In the genomic region with DNA sequence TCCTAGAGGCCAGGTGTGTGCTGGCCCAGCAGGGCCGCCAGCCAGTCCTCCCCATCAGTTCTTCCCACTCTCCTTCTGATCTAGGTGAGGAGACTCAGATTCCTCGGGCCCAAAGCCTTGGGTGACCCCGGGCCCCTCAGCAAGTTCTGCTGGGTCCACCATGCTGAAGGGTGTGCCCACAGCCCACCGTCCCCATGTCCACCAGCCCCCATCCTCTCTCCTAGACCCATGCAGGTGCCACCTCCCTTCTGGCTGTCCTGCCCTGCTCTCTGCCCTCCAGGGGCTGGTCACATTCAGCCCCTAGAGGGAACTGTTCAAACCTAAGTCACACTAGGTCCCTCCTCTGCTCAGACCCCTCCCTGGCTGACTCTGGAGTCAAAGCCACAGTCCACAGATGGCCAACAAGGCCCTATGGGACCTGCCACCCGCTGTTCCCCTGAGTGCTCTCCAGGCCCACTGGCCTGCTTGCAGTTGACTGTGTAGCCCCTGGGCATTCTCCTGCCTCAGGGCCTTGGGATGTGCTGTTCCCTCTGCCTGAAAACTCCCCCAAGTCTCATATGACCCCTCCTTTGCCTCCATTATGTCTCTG, we compare ENCODE assay signal across 8 cellular contexts. TPM values are rescaled to one million over a fixed set of nuclear protein-coding genes. Genes with fewer than 3 reads are reported as not detected.
A peak's percentile ranks its signal among the peaks of the same experiment; 100 is the strongest.
DNase-seq lines count a peak whose midpoint lies in the region; ATAC-seq and TF ChIP-seq lines count a peak whose summit lies in the region.
"Had no signal": no experiment of that assay in that cellular context is flagged by ENCODE, and none has a peak within 500 bp of the region (broad histone marks: within the 10 kb centered on the region; RNA-seq: fewer than 3 reads in every experiment).

No MANE protein-coding gene starts in this region.

- H4K20me1 ChIP-seq in OCI-LY7 (ENCODE audit: insufficient read depth, low read length), result no peaks in the 10 kb centered on the region

- CTCF ChIA-PET in OCI-LY7 (lab: Charles Lee; ENCODE audit: unreplicated experiment), result interaction anchor here (1.2 kb wide), 2 partner anchors 11 to 13 kb away, joined by 4 to 8 read pairs; a partner anchor contains a TSS

- H3K9me3 ChIP-seq in OCI-LY7 (ENCODE audit: low read length) (no peaks in the 10 kb centered on the region), lower lobe of right lung (no peaks in the 10 kb centered on the region)
- H3K9me3 ChIP-seq: ovary had no signal

- H3K9me2 ChIP-seq in OCI-LY7 (ENCODE audit: insufficient read depth, low read length), result no peaks in the 10 kb centered on the region

- H3K4me3 ChIP-seq in GM12875 (ENCODE audit: low read depth, low read length) (peak overlapping the region; percentile 21), OCI-LY7 (ENCODE audit: low read depth, low read length, poor library complexity, severe bottlenecking) (peak overlapping the region; percentile 73), lower lobe of right lung (no peak overlapping the region)
- H3K4me3 ChIP-seq: ovary had no signal

- intact Hi-C loops in OCI-LY7 (cut with micrococcal nuclease; ENCODE audit: unreplicated experiment), result loop anchor here (1.0 to 5.0 kb wide), 3 partner anchors 13 to 221 kb away; a partner anchor contains a TSS
- intact Hi-C loops in lower lobe of right lung (cut with DNase I), result no loop called here

- H3K27me3 ChIP-seq in lower lobe of right lung (ENCODE audit: low read depth), result no peaks in the 10 kb centered on the region
- H3K27me3 ChIP-seq: ovary had no signal

- no peak overlapping the region for H2AFZ ChIP-seq in OCI-LY7 (ENCODE audit: low read length)

- ATAC-seq in GM21390 (IDR thresholded peaks at IDR 0.05; ENCODE audit: unreplicated experiment) (peak; percentile 2), lower lobe of right lung (no peak)

- H3K27ac ChIP-seq in OCI-LY7 (ENCODE audit: low read depth, low read length, poor library complexity, severe bottlenecking) (peak overlapping the region; percentile 91), lower lobe of right lung (peak overlapping the region; percentile 18)
- H3K27ac ChIP-seq: ovary had no signal

- POLR2A ChIA-PET in OCI-LY7 (lab: Charles Lee), result interaction anchor here (0.8 to 2.5 kb wide), 14 partner anchors 11 to 170 kb away, joined by 3 to 27 read pairs (median 4); a partner anchor contains a TSS

- peaks cover 57% of the 10 kb centered on the region for H3K36me3 ChIP-seq in OCI-LY7 (ENCODE audit: insufficient read depth, low read length)
- H3K36me3 ChIP-seq in lower lobe of right lung, result peaks cover 39% of the 10 kb centered on the region

- TF ChIP-seq CTCF in GM12875 (IDR thresholded peaks at IDR 0.05; ENCODE audit: borderline replicate concordance, insufficient read depth, low read depth, low read length) (no peak), OCI-LY7 (conservative IDR thresholded peaks at IDR 0.05; ENCODE audit: low read length) (peak; percentile 44), lower lobe of right lung (IDR thresholded peaks at IDR 0.05) (no peak), GM10266 (IDR thresholded peaks at IDR 0.05; ENCODE audit: control insufficient read depth, insufficient read depth, low read depth, missing control alignments) (no peak)

- peak overlapping the region; percentile 90 for H3K4me2 ChIP-seq in OCI-LY7 (ENCODE audit: low read length)

- peaks cover 22% of the 10 kb centered on the region; the same call in 1 of the 2 replicates for H3K79me2 ChIP-seq in OCI-LY7 (ENCODE audit: insufficient read depth, low read depth, low read length)

- peak; percentile 63 for DNase-seq in OCI-LY7 (ENCODE audit: low spot score)
- no peak for DNase-seq in lower lobe of right lung
- DNase-seq in NCI-H2107 (lab: John Stamatoyannopoulos, UW), result no peak
- DNase-seq in mesenteric fat pad (ENCODE audit: low spot score), result no peak
- no peak for DNase-seq in GM10266 (ENCODE audit: extremely low spot score)
- DNase-seq: ovary had no signal

- peaks cover 37% of the 10 kb centered on the region for H3K4me1 ChIP-seq in OCI-LY7 (ENCODE audit: insufficient read depth, low read length, poor library complexity, severe bottlenecking)
- peaks cover 10% of the 10 kb centered on the region for H3K4me1 ChIP-seq in lower lobe of right lung

- BruUV-seq in OCI-LY7 (replicated peaks; lab: Mats Ljungman, UMichigan), result no TSS peak

RNA-seq across cellular contexts. Expression of a gene that starts 0.9 kb away (rescaled TPM):
- 0.51 and 1.7 TPM in 2 replicates for total RNA-seq in OCI-LY7 (2014; rRNA removed; shearing (Covaris generic))
- total RNA-seq in OCI-LY7 (2022) (3.7 and 9.0 TPM in 2 replicates), lower lobe of right lung (1.0 TPM), mesenteric fat pad (0.19 TPM)

RNA-seq across cellular contexts. Expression of a gene that starts 12.6 kb away (rescaled TPM):
- total RNA-seq in OCI-LY7 (2014; rRNA removed; shearing (Covaris generic)), result 40.0 and 52.8 TPM in 2 replicates
- 60.2 and 64.9 TPM in 2 replicates for total RNA-seq in OCI-LY7 (2022)
- 62.2 TPM for total RNA-seq in lower lobe of right lung
- 52.4 TPM for total RNA-seq in mesenteric fat pad

RNA-seq across cellular contexts. Expression of a gene that starts 19.2 kb away (rescaled TPM):
- 1.1 and 4.4 TPM in 2 replicates for total RNA-seq in OCI-LY7 (2014; rRNA removed; shearing (Covaris generic))
- total RNA-seq in OCI-LY7 (2022) (13.8 and 15.6 TPM in 2 replicates), lower lobe of right lung (53.4 TPM), mesenteric fat pad (26.8 TPM)

RNA-seq across cellular contexts. Expression of a gene that starts 28.4 kb away (rescaled TPM):
- total RNA-seq in OCI-LY7 (2014; rRNA removed; shearing (Covaris generic)), result 24.5 and 34.4 TPM in 2 replicates
- total RNA-seq in OCI-LY7 (2022) (43.3 and 43.6 TPM in 2 replicates), lower lobe of right lung (103 TPM), mesenteric fat pad (134 TPM)

RNA-seq across cellular contexts. Expression of a gene that starts 52.1 kb away (rescaled TPM):
- total RNA-seq in OCI-LY7 (2014; rRNA removed; shearing (Covaris generic)), result 27.8 and 38.5 TPM in 2 replicates
- total RNA-seq in OCI-LY7 (2022), result 66.2 and 67.9 TPM in 2 replicates
- 60.2 TPM for total RNA-seq in lower lobe of right lung
- total RNA-seq in mesenteric fat pad, result 52.7 TPM
